In the genomic region with DNA sequence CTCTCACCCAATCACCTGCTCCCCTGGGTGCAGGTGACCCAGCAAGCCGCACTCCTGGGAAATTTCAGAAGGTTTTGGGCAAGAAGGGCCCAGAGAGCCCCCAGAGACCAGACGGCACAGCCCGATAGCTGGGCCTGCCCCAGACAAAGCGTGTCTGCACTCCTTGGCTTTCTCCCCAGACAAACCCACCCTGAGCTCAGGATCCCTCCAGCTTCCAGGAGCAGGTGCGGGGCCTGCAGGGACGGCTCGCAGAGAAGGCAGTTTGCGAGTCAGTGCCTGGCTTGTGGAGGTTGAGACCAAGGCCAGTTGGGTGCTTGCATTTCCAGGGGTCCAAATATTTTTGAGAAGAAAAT, we compare ENCODE assay signal across 18 cellular contexts.
"Had no signal": no experiment of that assay in that cellular context is flagged by ENCODE, and none has a peak within 500 bp of the region (broad histone marks: within the 10 kb centered on the region; RNA-seq: fewer than 3 reads in every experiment).

No MANE protein-coding gene starts in this region.

- H3K36me3 ChIP-seq: cardiac muscle cell, lower lobe of right lung, thoracic aorta, upper lobe of left lung had no signal

- H3K4me2 ChIP-seq: smooth muscle cell had no signal

- H3K9me3 ChIP-seq: body of pancreas, lower lobe of right lung, thoracic aorta, upper lobe of left lung had no signal

- H3K27me3 ChIP-seq: cardiac muscle cell had no signal

- DNase-seq: activated CD4-positive, alpha-beta T cell treated with anti-CD3 and anti-CD28 coated beads, Interleukin-2, amount 50 U/mL, for 1 hour; activated CD4-positive, CD25-positive, alpha-beta regulatory T cell treated with anti-CD3 and anti-CD28 coated beads, Interleukin-2, amount 50 U/mL, for 72 hours; activated CD8-positive, alpha-beta T cell treated with anti-CD3 and anti-CD28 coated beads, Interleukin-2, amount 10 ng/mL, durations not matched to agents 7 days and 5 days; activated gamma-delta T cell treated with Interleukin-2 at 50 U/mL for 16 hours; anterior cingulate cortex; body of pancreas; cortex of kidney; lower lobe of right lung; stimulated activated CD4-positive, alpha-beta T cell treated with anti-CD3 and anti-CD28 coated beads, Interleukin-15, amount 100 ng/mL, for 24 hours; stimulated activated naive CD4-positive, alpha-beta T cell; T-helper 2 cell; upper lobe of left lung had no signal

- ATAC-seq: activated CD8-positive, alpha-beta T cell treated with anti-CD3 and anti-CD28 coated beads, Interleukin-2, amount 10 ng/mL, durations not matched to agents 7 days and 5 days; body of pancreas; left lobe of liver; lower lobe of right lung; sciatic nerve had no signal

- H3K27ac ChIP-seq: body of pancreas, cardiac muscle cell, epithelial cell of prostate, lower lobe of right lung, thoracic aorta, upper lobe of left lung had no signal

- H3K4me3 ChIP-seq: body of pancreas, cardiac muscle cell, lower lobe of right lung, smooth muscle cell, thoracic aorta, upper lobe of left lung had no signal
